Comparison of ENCODE assay signal across 17 cellular contexts in the genomic region with DNA sequence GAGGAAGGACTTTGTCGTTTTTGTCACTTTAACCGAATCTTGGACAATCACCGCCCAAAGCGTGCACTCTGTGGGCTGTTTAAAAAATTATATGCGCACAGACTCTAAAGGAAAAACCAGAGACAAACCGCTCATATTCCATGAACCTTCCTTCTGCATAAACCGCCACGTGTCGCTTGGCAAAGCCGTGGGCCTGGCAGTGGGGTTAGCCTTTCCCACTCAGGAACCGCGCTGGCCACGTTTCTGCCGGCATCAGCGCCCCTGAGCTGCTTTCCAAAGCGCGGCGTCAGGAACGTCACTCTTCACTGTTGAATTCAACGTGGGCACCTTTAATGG. TPM values are rescaled to one million over a fixed set of nuclear protein-coding genes. Genes with fewer than 3 reads are reported as not detected.
DNase-seq lines count a peak whose midpoint lies in the region; ATAC-seq and TF ChIP-seq lines count a peak whose summit lies in the region.
"Had no signal": no experiment of that assay in that cellular context is flagged by ENCODE, and none has a peak within 500 bp of the region (broad histone marks: within the 10 kb centered on the region; RNA-seq: fewer than 3 reads in every experiment).

No MANE protein-coding gene starts in this region.

- H4K5ac ChIP-seq in IMR-90 (ENCODE audit: low read depth, low read length), result no peak overlapping the region

- in situ Hi-C loops in IMR-90 (cut with MboI; ENCODE audit: low sequenced_read_pairs), result no loop called here

- CTCF ChIA-PET in IMR-90 (lab: Yijun Ruan, JAX), result interaction anchor here (0.6 to 3.0 kb wide), 16 partner anchors 9 to 504 kb away, joined by 3 to 16 read pairs (median 5); no protein-coding TSS in a partner anchor

- H3K79me1 ChIP-seq in IMR-90 (ENCODE audit: low read depth in 1 of 2, low read length in 2 of 2), result no peaks in the 10 kb centered on the region

- no peak overlapping the region for H3K9ac ChIP-seq in IMR-90 (ENCODE audit: low read depth, low read length)
- H3K9ac ChIP-seq: BLaER1, KMS-11 had no signal

- H3K79me2 ChIP-seq in osteoblast (ENCODE audit: insufficient read depth, low read length), result no peaks in the 10 kb centered on the region

- H3K18ac ChIP-seq in IMR-90 (ENCODE audit: low read depth, low read length), result no peak overlapping the region

- no peak overlapping the region for H2AK9ac ChIP-seq in IMR-90 (replicated peaks; ENCODE audit: low read depth, low read length, poor library complexity)

- 67% methylated on average over 5 of the region's 20 CpGs; no CpG with 5 or more reads in 1 of the 2 experiments for WGBS in IMR-90 (ENCODE audit: extremely low coverage in 2 of 2, insufficient read length in 1 of 2), 2 experiments
- 44 to 45% methylated on average over 20 of the region's 20 CpGs for WGBS in lower leg skin, 2 donors

- H2BK120ac ChIP-seq in IMR-90 (ENCODE audit: low read depth, low read length), result no peak overlapping the region

- TF ChIP-seq CTCF in GM10266 (IDR thresholded peaks at IDR 0.05; ENCODE audit: control insufficient read depth, insufficient read depth, low read depth, missing control alignments), result peak; percentile 7
- no peak for TF ChIP-seq CTCF in IMR-90 (conservative IDR thresholded peaks at IDR 0.05; ENCODE audit: low read depth, low read length)
- no peak for TF ChIP-seq CTCF in osteoblast (IDR thresholded peaks at IDR 0.05; ENCODE audit: extremely low read depth, low read depth, low read length)
- no peak for TF ChIP-seq CTCF in lower leg skin (IDR thresholded peaks at IDR 0.05)

- no peak overlapping the region for H2BK20ac ChIP-seq in IMR-90 (ENCODE audit: low read depth, low read length)

- H3K4me2 ChIP-seq in IMR-90 (ENCODE audit: low read depth, low read length), result no peak overlapping the region
- no peak overlapping the region for H3K4me2 ChIP-seq in osteoblast (ENCODE audit: insufficient read depth, low read length)
- H3K4me2 ChIP-seq: KMS-11 had no signal

- peak overlapping the region; percentile 73 for H2AFZ ChIP-seq in IMR-90 (replicated peaks; ENCODE audit: low read length, poor library complexity)
- H2AFZ ChIP-seq in osteoblast (ENCODE audit: low read length), result no peak overlapping the region

- no TSS peak for BruUV-seq in IMR-90 (replicated peaks; lab: Mats Ljungman, UMichigan)

- ATAC-seq in IMR-90 (ENCODE audit: low read depth) (no peak), HG03159 (IDR thresholded peaks at IDR 0.05; ENCODE audit: unreplicated experiment) (no peak)

- dilution Hi-C loops in IMR-90 (cut with HindIII; ENCODE audit: low sequenced_read_pairs, unreplicated experiment), result no loop called here

- H3K23ac ChIP-seq in IMR-90 (ENCODE audit: low read depth, low read length), result no peak overlapping the region

- intact Hi-C loops in IMR-90 (cut with micrococcal nuclease), result loop anchor here (2.0 to 5.0 kb wide), 3 partner anchors 40 to 504 kb away; no protein-coding TSS in a partner anchor
- intact Hi-C loops in lower leg skin (cut with DNase I; ENCODE audit: low total_unique reads), result loop anchor here (10.0 kb wide), 1 partner anchor 502 kb away; no protein-coding TSS in a partner anchor

- H2AK5ac ChIP-seq in IMR-90 (ENCODE audit: low read depth, low read length), result no peak overlapping the region

- no peak overlapping the region for H3K4me3 ChIP-seq in IMR-90 (ENCODE audit: insufficient read depth, low read depth, low read length)
- H3K4me3 ChIP-seq in osteoblast (ENCODE audit: insufficient read depth, low read length), result no peak overlapping the region
- H3K4me3 ChIP-seq in lower leg skin (ENCODE audit: low read depth, poor library complexity, severe bottlenecking), result no peak overlapping the region
- H3K4me3 ChIP-seq: A549, BLaER1, GM12878, HAP-1 had no signal

- H3K9me3 ChIP-seq in IMR-90 (ENCODE audit: control insufficient read depth, insufficient read depth, low read length) (no peaks in the 10 kb centered on the region), osteoblast (ENCODE audit: low read depth, low read length) (no peaks in the 10 kb centered on the region)
- H3K9me3 ChIP-seq: A549, BLaER1, HAP-1 had no signal

- TF ChIP-seq POLR2A in IMR-90 (IDR thresholded peaks at IDR 0.05; ENCODE audit: low read depth, low read length) (no peak), lower leg skin (IDR thresholded peaks at IDR 0.05) (no peak)

- H3K56ac ChIP-seq in IMR-90 (ENCODE audit: extremely low read depth, insufficient read depth, low read length), result no peak overlapping the region

- no peak overlapping the region for H3K27ac ChIP-seq in IMR-90 (ENCODE audit: insufficient read depth, low read length)
- H3K27ac ChIP-seq in osteoblast (ENCODE audit: low read depth, low read length), result no peak overlapping the region
- H3K27ac ChIP-seq: BLaER1, KMS-11 had no signal

- no peak overlapping the region for H3K14ac ChIP-seq in IMR-90 (replicated peaks; ENCODE audit: low read depth, low read length)

- H3K27me3 ChIP-seq in IMR-90 (ENCODE audit: control insufficient read depth, insufficient read depth, low read length) (peaks cover 49% of the 10 kb centered on the region), osteoblast (ENCODE audit: insufficient read depth, low read length) (peaks cover 29% of the 10 kb centered on the region)
- H3K27me3 ChIP-seq: BLaER1 had no signal

- no peaks in the 10 kb centered on the region for H3K36me3 ChIP-seq in IMR-90 (ENCODE audit: control insufficient read depth, insufficient read depth, low read length)
- H3K36me3 ChIP-seq in osteoblast (ENCODE audit: insufficient read depth, low read length), result no peaks in the 10 kb centered on the region
- H3K36me3 ChIP-seq: BLaER1, HAP-1 had no signal

- POLR2A ChIA-PET in IMR-90 (lab: Charles Lee; ENCODE audit: unreplicated experiment), result no interaction called here

- H2BK5ac ChIP-seq in IMR-90 (ENCODE audit: low read depth, low read length, poor library complexity, severe bottlenecking), result no peak overlapping the region

- no peak for TF ChIP-seq RAD21 in IMR-90 (IDR thresholded peaks at IDR 0.05; ENCODE audit: low read length)

- no peak overlapping the region for H2BK15ac ChIP-seq in IMR-90 (ENCODE audit: low read depth, low read length)

- H3K9me1 ChIP-seq in IMR-90 (ENCODE audit: insufficient read depth, low read length), result no peaks in the 10 kb centered on the region

- H3K4me1 ChIP-seq in IMR-90 (ENCODE audit: control insufficient read depth, insufficient read depth, low read length) (no peaks in the 10 kb centered on the region; the same call in 1 of the 2 replicates), osteoblast (ENCODE audit: insufficient read depth, low read length) (no peaks in the 10 kb centered on the region)
- H3K4me1 ChIP-seq: A549, HAP-1 had no signal

- no peak overlapping the region for H4K91ac ChIP-seq in IMR-90 (ENCODE audit: insufficient read depth, low read depth, low read length)

- H4K20me1 ChIP-seq in IMR-90 (ENCODE audit: insufficient read depth, low read length) (no peaks in the 10 kb centered on the region), osteoblast (ENCODE audit: insufficient read depth, low read length) (no peaks in the 10 kb centered on the region)
- H4K20me1 ChIP-seq: BLaER1 had no signal

- no peak overlapping the region for H4K8ac ChIP-seq in IMR-90 (ENCODE audit: low read depth in 2 of 2, low read length in 2 of 2)

- no peak overlapping the region for H3K4ac ChIP-seq in IMR-90 (ENCODE audit: low read depth, low read length)

- no peak for DNase-seq in GM10266 (ENCODE audit: extremely low spot score)
- no peak for DNase-seq in IMR-90
- peak; percentile 36 for DNase-seq in islet precursor cell
- DNase-seq in osteoblast (ENCODE audit: insufficient read length, low spot score, missing footprints), result peak; percentile 47
- no peak for DNase-seq in lower leg skin (ENCODE audit: low spot score in 2 of 2)
- DNase-seq in stimulated activated CD4-positive, alpha-beta T cell treated with anti-CD3 and anti-CD28 coated beads, Interleukin-12 subunit alpha, Interleukin-12 subunit beta, amount 100 ng/mL, for 4 hours, result no peak
- DNase-seq in Ammon's horn (ENCODE audit: low spot score), result no peak

TF ChIP-seq in IMR-90, 13 proteins besides CTCF, POLR2A, EP300 and RAD21 (continues in another document):
- no peak for TF ChIP-seq MXI1 (IDR thresholded peaks at IDR 0.05; ENCODE audit: borderline replicate concordance, low read depth, low read length)
- TF ChIP-seq MAZ (IDR thresholded peaks at IDR 0.05; ENCODE audit: borderline replicate concordance, low read depth, low read length), result no peak

RNA-seq across cellular contexts. Expression of a gene that starts 22.8 kb away (rescaled TPM):
- total RNA-seq in IMR-90 (2012; rRNA removed) (not detected in 2 replicates), osteoblast (not detected in 2 replicates), lower leg skin (1 to 10 TPM in 1 of 4 donors, not detected in 3; 2.5 TPM)
- polyA plus RNA-seq in IMR-90 (2012; rRNA removed), result not detected in 2 replicates
- polyA plus RNA-seq in IMR-90 (2012; cell fraction: cytosol; rRNA removed), result not detected in 2 replicates
- polyA plus RNA-seq in IMR-90 (2012; cell fraction: nucleus; rRNA removed; ENCODE audit: low replicate concordance), result not detected in 2 replicates
- total RNA-seq: CD8-positive, alpha-beta memory T cell; Daoy; GM12878; GM23338; HT-29 had no signal
- polyA plus RNA-seq: A549; CD8-positive, alpha-beta memory T cell; GM12878; GM23338 had no signal

RNA-seq across cellular contexts. Expression of a gene that starts 30.5 kb away (rescaled TPM):
- total RNA-seq in IMR-90 (2012; rRNA removed) (not detected in 2 replicates), osteoblast (not detected in 2 replicates), lower leg skin (1 to 10 TPM in 1 of 4 donors, not detected in 3; 7.9 TPM)
- not detected in 2 replicates for polyA plus RNA-seq in IMR-90 (2012; rRNA removed)
- not detected in 2 replicates for polyA plus RNA-seq in IMR-90 (2012; cell fraction: cytosol; rRNA removed)
- polyA plus RNA-seq in IMR-90 (2012; cell fraction: nucleus; rRNA removed; ENCODE audit: low replicate concordance), result not detected in 2 replicates
- total RNA-seq: CD8-positive, alpha-beta memory T cell; Daoy; GM12878; GM23338; HT-29 had no signal
- polyA plus RNA-seq: A549; CD8-positive, alpha-beta memory T cell; GM12878; GM23338 had no signal

RNA-seq across cellular contexts. Expression of a gene that starts 44.1 kb away (rescaled TPM):
- total RNA-seq in IMR-90 (2012; rRNA removed), result not detected in 2 replicates
- polyA plus RNA-seq in IMR-90 (2012; rRNA removed), result not detected in 2 replicates
- polyA plus RNA-seq in IMR-90 (2012; cell fraction: cytosol; rRNA removed), result not detected in 2 replicates
- not detected in 2 replicates for polyA plus RNA-seq in IMR-90 (2012; cell fraction: nucleus; rRNA removed; ENCODE audit: low replicate concordance)
- total RNA-seq in osteoblast, result not detected in 2 replicates
- total RNA-seq in lower leg skin, result 10 to 100 TPM in 1 of 4 donors, not detected in 3; 16.2 TPM
- total RNA-seq: CD8-positive, alpha-beta memory T cell; Daoy; GM12878; GM23338; HT-29 had no signal
- polyA plus RNA-seq: A549; CD8-positive, alpha-beta memory T cell; GM12878; GM23338 had no signal

RNA-seq across cellular contexts. Expression of a gene that starts 44.6 kb away (rescaled TPM):
- not detected in 2 replicates for total RNA-seq in IMR-90 (2012; rRNA removed)
- polyA plus RNA-seq in IMR-90 (2012; rRNA removed), result not detected in 2 replicates
- not detected in 2 replicates for polyA plus RNA-seq in IMR-90 (2012; cell fraction: cytosol; rRNA removed)
- not detected in 2 replicates for polyA plus RNA-seq in IMR-90 (2012; cell fraction: nucleus; rRNA removed; ENCODE audit: low replicate concordance)
- total RNA-seq in osteoblast, result not detected in 2 replicates
- total RNA-seq in lower leg skin, result 1 to 10 TPM in 1 of 4 donors, not detected in 3; 6.7 TPM
- total RNA-seq: CD8-positive, alpha-beta memory T cell; Daoy; GM12878; GM23338; HT-29 had no signal
- polyA plus RNA-seq: A549; CD8-positive, alpha-beta memory T cell; GM12878; GM23338 had no signal

RNA-seq across cellular contexts. Expression of a gene that starts 54.3 kb away (rescaled TPM):
- total RNA-seq in IMR-90 (2012; rRNA removed), result not detected in 2 replicates
- not detected in 2 replicates for polyA plus RNA-seq in IMR-90 (2012; rRNA removed)
- not detected in 2 replicates for polyA plus RNA-seq in IMR-90 (2012; cell fraction: cytosol; rRNA removed)
- not detected in 2 replicates for polyA plus RNA-seq in IMR-90 (2012; cell fraction: nucleus; rRNA removed; ENCODE audit: low replicate concordance)
- not detected in 2 replicates for total RNA-seq in osteoblast
- 10 to 100 TPM in 1 of 4 donors, under 1 TPM in 1, not detected in 2; 0.55 to 15.1 TPM for total RNA-seq in lower leg skin
- total RNA-seq: CD8-positive, alpha-beta memory T cell; Daoy; GM12878; GM23338; HT-29 had no signal
- polyA plus RNA-seq: A549, GM12878, GM23338 had no signal

Comparison
In these comparisons a context has a peak if more than half of its experiments do, and no peak if none do; other contexts are left out.
1. DNase-seq: peak in islet precursor cell (single experiment) and osteoblast (single experiment); none in GM10266 (single experiment), IMR-90 (single experiment), lower leg skin (0 of 2), stimulated activated CD4-positive, alpha-beta T cell treated with anti-CD3 and anti-CD28 coated beads, Interleukin-12 subunit alpha, Interleukin-12 subunit beta, amount 100 ng/mL, for 4 hours (single experiment) and Ammon's horn (single experiment).